Comparison of ENCODE assay signal across 23 cellular contexts in genomic region chr3:166270428-166270827, GRCh38.
DNase-seq lines count a peak whose midpoint lies in the region; ATAC-seq, FAIRE-seq and TF ChIP-seq lines count a peak whose summit lies in the region.
"Had no signal": no experiment of that assay in that cellular context is flagged by ENCODE, and none has a peak within 500 bp of the region (broad histone marks: within the 10 kb centered on the region; RNA-seq: fewer than 3 reads in every experiment).

No MANE protein-coding gene starts in this region.

- WGBS in A549 (ENCODE audit: missing lambda C conversion rate), result 3% methylated on average over 1 of the region's 1 CpG
- 88% methylated on average over 1 of the region's 1 CpG; no CpG with 5 or more reads in 1 of the 2 experiments for WGBS in H1 (ENCODE audit: extremely low coverage in 1 of 2, insufficient coverage in 1 of 2, insufficient read length in 1 of 2, insufficient replicate concordance in 2 of 2, low coverage in 1 of 2, low lambda C conversion rate in 2 of 2, missing lambda C conversion rate in 1 of 2), 2 experiments

- no peak for TF ChIP-seq POLR2A in A549 (IDR thresholded peaks at IDR 0.05; ENCODE audit: low read length)
- no peak for TF ChIP-seq POLR2A in H1 (IDR thresholded peaks at IDR 0.05; ENCODE audit: control extremely low read depth in 1 of 2, low read depth in 2 of 2, low read length in 2 of 2)

- H3K23ac ChIP-seq in H1 (ENCODE audit: insufficient read length), result no peak overlapping the region

- no peak overlapping the region for H3K18ac ChIP-seq in H1 (ENCODE audit: extremely low read depth, low read length)

- H3K79me2 ChIP-seq in MM.1S (ENCODE audit: low read length) (no peaks in the 10 kb centered on the region), H1 (ENCODE audit: control insufficient read depth in 1 of 2, insufficient read depth in 2 of 2, low read length in 2 of 2) (no peaks in the 10 kb centered on the region)

- H4K20me1 ChIP-seq in MM.1S (ENCODE audit: insufficient read depth, low read length) (no peaks in the 10 kb centered on the region), H1 (replicated peaks in 1 of 2; ENCODE audit: control insufficient read depth in 1 of 2, insufficient read depth in 2 of 2, low read length in 2 of 2) (no peaks in the 10 kb centered on the region)
- H4K20me1 ChIP-seq: BLaER1 had no signal

- H3K4me1 ChIP-seq in A549 (no peaks in the 10 kb centered on the region; the same call in 2 of the 3 replicates), MM.1S (ENCODE audit: low read length) (no peaks in the 10 kb centered on the region), H1 (replicated peaks in 1 of 4; ENCODE audit: control insufficient read depth in 3 of 4, insufficient read depth in 4 of 4, low read length in 3 of 4) (no peaks in the 10 kb centered on the region)
- H3K4me1 ChIP-seq: BLaER1, Caco-2 had no signal

- H3K27me3 ChIP-seq in MM.1S (replicated peaks; ENCODE audit: insufficient read depth, low read length) (no peaks in the 10 kb centered on the region), H1 (replicated peaks in 1 of 4; ENCODE audit: control insufficient read depth in 3 of 4, extremely low read depth in 1 of 4, insufficient read depth in 3 of 4, low read length in 3 of 4) (no peaks in the 10 kb centered on the region)
- H3K27me3 ChIP-seq: BLaER1 had no signal

- no peak for FAIRE-seq in A549 (lab: Jason Lieb, UNC)
- FAIRE-seq in D721Med (lab: Jason Lieb, UNC), result peak; percentile 44
- FAIRE-seq in H1 (lab: Jason Lieb, UNC), result no peak
- FAIRE-seq: GM12878, H54 had no signal

- H4K91ac ChIP-seq in H1 (replicated peaks; ENCODE audit: insufficient read length, low read length), result no peak overlapping the region

- H3K14ac ChIP-seq in H1 (ENCODE audit: insufficient read length), result no peak overlapping the region

- H3K9me3 ChIP-seq in A549 (no peaks in the 10 kb centered on the region), MM.1S (replicated peaks; ENCODE audit: insufficient read depth, low read length) (no peaks in the 10 kb centered on the region), H1 (ENCODE audit: insufficient read depth in 2 of 2, low read depth in 1 of 2, low read length in 1 of 2) (no peaks in the 10 kb centered on the region)
- H3K9me3 ChIP-seq: BLaER1, Caco-2, HAP-1 had no signal

- H2BK5ac ChIP-seq in H1 (ENCODE audit: low read depth, low read length), result no peak overlapping the region

- H3K4ac ChIP-seq in H1 (replicated peaks; ENCODE audit: insufficient read length, low read depth, low read length), result no peak overlapping the region

- no peaks in the 10 kb centered on the region for H3K36me3 ChIP-seq in MM.1S (replicated peaks; ENCODE audit: insufficient read depth, low read length)
- no peaks in the 10 kb centered on the region for H3K36me3 ChIP-seq in H1 (ENCODE audit: control insufficient read depth in 2 of 4, insufficient read depth in 4 of 4, low read length in 3 of 4)
- H3K36me3 ChIP-seq: BLaER1, HAP-1 had no signal

- no peaks in the 10 kb centered on the region for H3F3A ChIP-seq in MM.1S (ENCODE audit: insufficient read depth, low read length)

- no peak for TF ChIP-seq CTCF in A549 (IDR thresholded peaks at IDR 0.05)
- TF ChIP-seq CTCF in D721Med (IDR thresholded peaks at IDR 0.05; ENCODE audit: insufficient read depth, missing control alignments), result no peak
- TF ChIP-seq CTCF in MM.1S (IDR thresholded peaks at IDR 0.05; ENCODE audit: low read length), result no peak
- no peak for TF ChIP-seq CTCF in H1 (IDR thresholded peaks at IDR 0.05; ENCODE audit: control extremely low read depth in 1 of 3, insufficient read depth in 1 of 3, low read depth in 1 of 3, low read length in 3 of 3)

- DNase-seq in A549 (ENCODE audit: low read depth in 1 of 2, low spot score in 1 of 2) (no peak), D721Med (ENCODE audit: insufficient read length, low spot score) (no peak), MM.1S (peak; percentile 12), H1 (ENCODE audit: low read depth in 1 of 2, low spot score in 2 of 2) (no peak), KG1 (lab: John Stamatoyannopoulos, UW) (no peak), pons (ENCODE audit: low spot score) (no peak)
- DNase-seq: 8988T; Caco-2; CD4-positive, CD25-positive, alpha-beta regulatory T cell; CD8-positive, alpha-beta T cell; DMS 273 treated with DMSO at 0.1 percent for 48 hours; DMS79; EL; GDM1; GM23248; HFFc6 had no signal

- H3K9me2 ChIP-seq in MM.1S (replicated peaks; ENCODE audit: insufficient read depth, low read length), result no peaks in the 10 kb centered on the region

- H4K5ac ChIP-seq in H1 (ENCODE audit: insufficient read length, low read depth, low read length), result no peak overlapping the region

- TF ChIP-seq RAD21 in A549 (conservative IDR thresholded peaks at IDR 0.05 in 1 of 2, IDR thresholded peaks at IDR 0.05 in 1 of 2), result no peak
- TF ChIP-seq RAD21 in H1 (IDR thresholded peaks at IDR 0.05 in 1 of 2, conservative IDR thresholded peaks at IDR 0.05 in 1 of 2; ENCODE audit: low read depth in 2 of 2, low read length in 2 of 2), result no peak

- no peak overlapping the region for H2AFZ ChIP-seq in MM.1S (ENCODE audit: low read length)
- H2AFZ ChIP-seq in H1 (ENCODE audit: low read length), result no peak overlapping the region
- H2AFZ ChIP-seq: GM23248 had no signal

- H3K4me2 ChIP-seq in A549 (no peak overlapping the region), MM.1S (ENCODE audit: low read depth, low read length) (no peak overlapping the region), H1 (ENCODE audit: insufficient read depth in 1 of 2, low read depth in 2 of 2, low read length in 2 of 2) (no peak overlapping the region)
- H3K4me2 ChIP-seq: BLaER1 had no signal

- H3K79me1 ChIP-seq in H1 (ENCODE audit: low read depth, low read length), result no peaks in the 10 kb centered on the region

- no peak overlapping the region for H2BK120ac ChIP-seq in H1 (replicated peaks; ENCODE audit: low read depth, low read length)

- TF ChIP-seq EP300 in A549 (IDR thresholded peaks at IDR 0.05) (no peak), H1 (IDR thresholded peaks at IDR 0.05; ENCODE audit: borderline replicate concordance in 1 of 2, low read depth in 2 of 2, low read length in 2 of 2) (no peak)

- H2BK15ac ChIP-seq in H1 (ENCODE audit: low read length), result no peak overlapping the region

- H4K8ac ChIP-seq in H1 (ENCODE audit: extremely low read depth, insufficient read depth, low read length), result no peak overlapping the region

- ATAC-seq in A549 (no peak), HG03354 (IDR thresholded peaks at IDR 0.05; ENCODE audit: poor library complexity, severe bottlenecking, unreplicated experiment) (no peak), GM18868 (IDR thresholded peaks at IDR 0.05; ENCODE audit: unreplicated experiment) (no peak)
- ATAC-seq: CD8-positive, alpha-beta T cell; GM12878 had no signal

- no peak overlapping the region for H3K27ac ChIP-seq in A549
- no peak overlapping the region for H3K27ac ChIP-seq in MM.1S (ENCODE audit: low read length)
- no peak overlapping the region for H3K27ac ChIP-seq in H1 (ENCODE audit: low read depth, low read length)
- H3K27ac ChIP-seq: BLaER1, C4-2B, GM23248 had no signal

- H3K56ac ChIP-seq in H1 (replicated peaks; ENCODE audit: insufficient read length, low read depth, low read length), result no peak overlapping the region

- POLR2A ChIA-PET in A549 (lab: Yijun Ruan, JAX), result no interaction called here
- POLR2A ChIA-PET in H1 (lab: Charles Lee; ENCODE audit: partially characterized antibody), result no interaction called here

- no peak overlapping the region for H2AK5ac ChIP-seq in H1 (ENCODE audit: low read depth, low read length)

- H3K4me3 ChIP-seq in A549 (no peak overlapping the region), MM.1S (ENCODE audit: low read length) (no peak overlapping the region), H1 (ENCODE audit: extremely low read depth in 1 of 4, insufficient read depth in 2 of 4, low read depth in 3 of 4, low read length in 4 of 4) (no peak overlapping the region)
- H3K4me3 ChIP-seq: BLaER1, GM12878, GM23248, HAP-1 had no signal

- no peaks in the 10 kb centered on the region for H3K23me2 ChIP-seq in H1 (ENCODE audit: low read depth, low read length)

- H2BK12ac ChIP-seq in H1 (ENCODE audit: low read depth, low read length), result no peak overlapping the region

- CTCF ChIA-PET in A549 (lab: Yijun Ruan, JAX) (no interaction called here), H1 (lab: Charles Lee; ENCODE audit: partially characterized antibody) (no interaction called here)

- H2BK20ac ChIP-seq in H1 (ENCODE audit: low read length), result no peak overlapping the region

- H3K9ac ChIP-seq in MM.1S (ENCODE audit: low read length) (no peak overlapping the region), H1 (replicated peaks in 1 of 4; ENCODE audit: extremely low read depth in 1 of 4, low read depth in 3 of 4, low read length in 3 of 4) (no peak overlapping the region)
- H3K9ac ChIP-seq: BLaER1, GM23248 had no signal

TF ChIP-seq in A549, 52 proteins besides CTCF, POLR2A, EP300 and RAD21:
- TF ChIP-seq MAFK (IDR thresholded peaks at IDR 0.05; ENCODE audit: partially characterized antibody), result peak; percentile 61
- TF ChIP-seq ATOH8 (CRISPR knock-in tag; IDR thresholded peaks at IDR 0.05; ENCODE audit: low read depth), result no peak

TF ChIP-seq in H1, 55 proteins besides CTCF, POLR2A, EP300 and RAD21:
- peak; percentile 60; the same call in 1 of the 2 replicates for TF ChIP-seq MAFK (IDR thresholded peaks at IDR 0.05; ENCODE audit: low read depth, low read length)
- TF ChIP-seq, protein P1, sequence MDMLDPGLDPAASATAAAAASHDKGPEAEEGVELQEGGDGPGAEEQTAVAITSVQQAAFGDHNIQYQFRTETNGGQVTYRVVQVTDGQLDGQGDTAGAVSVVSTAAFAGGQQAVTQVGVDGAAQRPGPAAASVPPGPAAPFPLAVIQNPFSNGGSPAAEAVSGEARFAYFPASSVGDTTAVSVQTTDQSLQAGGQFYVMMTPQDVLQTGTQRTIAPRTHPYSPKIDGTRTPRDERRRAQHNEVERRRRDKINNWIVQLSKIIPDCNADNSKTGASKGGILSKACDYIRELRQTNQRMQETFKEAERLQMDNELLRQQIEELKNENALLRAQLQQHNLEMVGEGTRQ (IDR thresholded peaks at IDR 0.05; ENCODE audit: low read length), result no peak

Comparison
In these comparisons a context has a peak if more than half of its experiments do, and no peak if none do; other contexts are left out.
1. Of the 18 proteins assayed by ChIP-seq in both H1 and A549: peak only in H1: none; only in A549: none; in both: MAFK; in neither: 17.